ENCODE assay signal across 37 cellular contexts in the genomic region with DNA sequence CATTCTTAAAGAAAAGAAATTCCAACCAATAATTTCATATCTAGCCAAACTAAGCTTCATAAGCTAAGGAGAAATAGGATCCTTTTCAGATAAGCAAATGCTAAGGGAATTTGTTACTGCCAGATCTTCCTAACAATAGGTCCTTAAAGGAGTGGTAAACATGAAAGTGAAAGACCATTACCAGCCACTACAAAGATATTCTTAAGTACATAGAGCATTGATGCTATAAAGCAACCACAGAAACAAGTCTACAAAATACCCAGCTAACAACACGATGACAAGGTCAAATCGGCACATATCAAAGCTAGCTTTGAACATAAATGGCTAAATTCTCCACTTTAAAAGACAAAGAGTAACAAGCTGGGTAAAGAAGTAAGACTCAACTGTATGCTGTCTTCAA.
"Had no signal": no experiment of that assay in that cellular context is flagged by ENCODE, and none has a peak within 500 bp of the region (broad histone marks: within the 10 kb centered on the region; RNA-seq: fewer than 3 reads in every experiment).

No MANE protein-coding gene starts in this region.

- H3K27me3 ChIP-seq: MG63 had no signal

- H3K9me3 ChIP-seq: MG63 had no signal

- H3K27ac ChIP-seq: KMS-11 had no signal

- H3K4me2 ChIP-seq: KMS-11 had no signal

- DNase-seq: Karpas-422, Kasumi-1, KBM-7, KG1, MG63, MM.1S, MV-4-11, NCI-H1048, NCI-H1092, NCI-H1092 treated with DMSO at 0.1 percent for 48 hours, NCI-H1105, NCI-H1105 treated with DMSO at 0.1 percent for 48 hours, NCI-H1417, NCI-H1417 treated with DMSO at 0.1 percent for 48 hours, NCI-H1436, NCI-H1436 treated with DMSO at 0.1 percent for 48 hours, NCI-H146, NCI-H1694, NCI-H1694 treated with DMSO at 0.1 percent for 48 hours, NCI-H187, NCI-H187 treated with DMSO at 0.1 percent for 48 hours, NCI-H1930, NCI-H2029, NCI-H2029 treated with DMSO at 0.1 percent for 48 hours, NCI-H2081, NCI-H2081 treated with DMSO at 0.1 percent for 48 hours, NCI-H2107, NCI-H2171, NCI-H2171 treated with DMSO at 0.1 percent for 48 hours, NCI-H2227 treated with DMSO at 0.1 percent for 48 hours, NCI-H226, NCI-H345, NCI-H446, NCI-H446 treated with DMSO at 0.1 percent for 48 hours, NCI-H510A, NCI-H510A treated with DMSO at 0.1 percent for 48 hours had no signal

- H3K36me3 ChIP-seq: MG63 had no signal

- H3K4me3 ChIP-seq: MG63 had no signal

- H3K9ac ChIP-seq: KMS-11 had no signal
